ENCODE assay signal across 12 cellular contexts in the genomic region with DNA sequence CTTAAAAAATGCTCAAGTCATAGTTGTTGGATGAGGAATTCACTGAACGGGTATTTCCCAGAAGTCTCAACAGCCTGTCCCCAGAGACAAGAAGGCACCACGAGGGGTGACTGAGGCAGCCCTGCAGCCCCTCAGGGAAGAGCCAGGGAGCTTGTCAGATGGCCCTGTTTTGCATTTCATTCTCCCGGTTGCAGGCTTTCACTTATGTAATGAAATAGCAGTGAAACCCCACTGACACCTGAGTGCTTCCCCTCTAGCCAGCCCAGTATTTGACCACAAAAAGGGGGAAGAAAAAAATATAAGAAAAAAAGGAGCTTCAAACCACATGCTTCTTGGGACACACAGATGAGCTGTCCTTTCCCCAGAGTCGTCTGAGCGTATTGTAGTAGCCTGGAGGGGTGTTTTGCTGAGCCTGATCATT.
DNase-seq lines count a peak whose midpoint lies in the region; ATAC-seq, FAIRE-seq and TF ChIP-seq lines count a peak whose summit lies in the region.
"Had no signal": no experiment of that assay in that cellular context is flagged by ENCODE, and none has a peak within 500 bp of the region (broad histone marks: within the 10 kb centered on the region; RNA-seq: fewer than 3 reads in every experiment).

No MANE protein-coding gene starts in this region.

- peaks cover 5% of the 10 kb centered on the region for H3K27me3 ChIP-seq in smooth muscle cell (ENCODE audit: low read depth)
- H3K27me3 ChIP-seq in uterus = no peaks in the 10 kb centered on the region
- H3K27me3 ChIP-seq: SJSA1 had no signal

- H3K4me3 ChIP-seq in smooth muscle cell (no peak overlapping the region), uterus (no peak overlapping the region), kidney (ENCODE audit: low read length in 2 of 2) (no peak overlapping the region)
- H3K4me3 ChIP-seq: SJSA1, thoracic aorta had no signal

- H3K4me1 ChIP-seq in smooth muscle cell (ENCODE audit: low read depth) (no peaks in the 10 kb centered on the region), uterus (no peaks in the 10 kb centered on the region), kidney (ENCODE audit: control insufficient read depth in 1 of 2, insufficient read depth in 1 of 2, low read depth in 1 of 2, low read length in 2 of 2) (no peaks in the 10 kb centered on the region)

- intact Hi-C loops in uterus (cut with DNase I; ENCODE audit: low total_unique reads) (no loop called here), kidney (cut with DNase I) (no loop called here)

- no peak for FAIRE-seq in kidney (lab: Jason Lieb, UNC)
- FAIRE-seq: H54 had no signal

- 68% methylated on average over 5 of the region's 5 CpGs for WGBS in smooth muscle cell (ENCODE audit: low lambda C conversion rate)

- DNase-seq in SKM-1 treated with dmso at 0.1 percent for 144 hours (lab: John Stamatoyannopoulos, UW; ENCODE audit: unreplicated experiment) (peak; percentile 68), smooth muscle cell (lab: John Stamatoyannopoulos, UW; ENCODE audit: unreplicated experiment) (no peak), uterus (no peak), NCI-H774 (lab: John Stamatoyannopoulos, UW) (no peak), kidney (no peak)
- DNase-seq: NCI-H1417 treated with DMSO at 0.1 percent for 48 hours had no signal

- no peaks in the 10 kb centered on the region for H3F3A ChIP-seq in smooth muscle cell (ENCODE audit: low read depth)

- H3K27ac ChIP-seq in smooth muscle cell (ENCODE audit: low read depth) (no peak overlapping the region), uterus (no peak overlapping the region), kidney (ENCODE audit: low read depth in 2 of 2, low read length in 2 of 2) (no peak overlapping the region)
- H3K27ac ChIP-seq: SJSA1, thoracic aorta had no signal

- H3K79me2 ChIP-seq in smooth muscle cell (ENCODE audit: low read depth) = no peaks in the 10 kb centered on the region

- H3K36me3 ChIP-seq in smooth muscle cell (ENCODE audit: low read depth) (no peaks in the 10 kb centered on the region), uterus (no peaks in the 10 kb centered on the region), kidney (ENCODE audit: control insufficient read depth in 1 of 2, insufficient read depth in 2 of 2, low read length in 2 of 2) (no peaks in the 10 kb centered on the region)
- H3K36me3 ChIP-seq: SJSA1, thoracic aorta had no signal

- no peak for TF ChIP-seq CTCF in smooth muscle cell (IDR thresholded peaks at IDR 0.05; ENCODE audit: borderline replicate concordance, insufficient read depth, poor library complexity, severe bottlenecking)
- no peak for TF ChIP-seq CTCF in uterus (IDR thresholded peaks at IDR 0.05)
- TF ChIP-seq CTCF in kidney (IDR thresholded peaks at IDR 0.05; ENCODE audit: borderline replicate concordance, extremely low read depth, insufficient read depth) = no peak

- ATAC-seq in GM18511 (IDR thresholded peaks at IDR 0.05; ENCODE audit: unreplicated experiment) = peak; percentile 61
- ATAC-seq in GM21515 (IDR thresholded peaks at IDR 0.05; ENCODE audit: unreplicated experiment) = peak; percentile 52
- ATAC-seq in HG03139 (IDR thresholded peaks at IDR 0.05; ENCODE audit: unreplicated experiment) = peak; percentile 46

- no peak for TF ChIP-seq POLR2A in uterus (IDR thresholded peaks at IDR 0.05)

- H3K9me3 ChIP-seq in smooth muscle cell (replicated peaks; ENCODE audit: low read depth) (no peaks in the 10 kb centered on the region), uterus (no peaks in the 10 kb centered on the region), kidney (ENCODE audit: control insufficient read depth in 1 of 2, low read length in 2 of 2) (no peaks in the 10 kb centered on the region)
- H3K9me3 ChIP-seq: SJSA1, thoracic aorta had no signal

- H2AFZ ChIP-seq in smooth muscle cell (ENCODE audit: low read depth) = no peak overlapping the region

- H3K9ac ChIP-seq in smooth muscle cell (ENCODE audit: low read depth) (no peak overlapping the region), kidney (ENCODE audit: low read length in 2 of 2) (no peak overlapping the region)

- H3K4me2 ChIP-seq in smooth muscle cell = no peak overlapping the region

- H4K20me1 ChIP-seq in smooth muscle cell (ENCODE audit: low read depth) = no peaks in the 10 kb centered on the region
